In the genomic region with DNA sequence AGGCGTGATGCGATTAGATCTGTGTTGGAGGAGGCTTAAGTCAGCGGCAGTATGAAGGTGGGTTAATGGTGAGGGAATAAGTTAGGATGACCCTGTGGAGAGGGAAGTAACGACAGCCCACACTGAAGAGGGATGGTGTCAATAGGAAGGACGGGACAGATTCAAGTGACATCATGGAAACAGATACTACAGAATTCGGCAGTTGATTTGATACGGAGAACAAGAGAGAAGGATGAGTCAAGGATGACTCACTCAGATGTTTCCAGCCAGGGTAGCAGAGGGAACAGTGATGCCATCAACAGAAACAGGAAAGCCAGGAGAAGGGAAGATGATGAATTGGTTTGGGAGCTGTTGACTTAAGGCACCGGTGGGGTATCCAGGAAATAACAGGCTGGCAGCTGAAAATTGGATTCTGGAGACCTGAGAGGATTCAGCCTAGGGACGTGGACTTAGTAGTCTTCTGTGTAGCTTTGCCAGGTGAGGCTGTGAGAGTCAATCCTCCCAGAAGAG, we compare ENCODE assay signal across 9 cellular contexts. TPM values are rescaled to one million over a fixed set of nuclear protein-coding genes. Genes with fewer than 3 reads are reported as not detected.
DNase-seq lines count a peak whose midpoint lies in the region; ATAC-seq and TF ChIP-seq lines count a peak whose summit lies in the region.
"Had no signal": no experiment of that assay in that cellular context is flagged by ENCODE, and none has a peak within 500 bp of the region (broad histone marks: within the 10 kb centered on the region; RNA-seq: fewer than 3 reads in every experiment).

No MANE protein-coding gene starts in this region.

- H3K4me1 Mint-ChIP-seq in activated T-helper 1 cell treated with anti-CD3 and anti-CD28 coated beads, Interleukin-12 subunit alpha, Interleukin-12 subunit beta, Interleukin-2, Interleukin-4 antibody, amounts not matched to agents 30 ng/mL and 10 ng/mL and 1 ng/mL, durations not matched to agents 14 hours and 24 hours and 36 hours (ENCODE audit: low read depth), result peaks cover 74% of the 10 kb centered on the region
- no peaks in the 10 kb centered on the region for H3K4me1 Mint-ChIP-seq in mesothelial cell of epicardium

- DNase-seq in Caki2 (ENCODE audit: low read depth), result peak; percentile 86
- peak; percentile 96 for DNase-seq in LHCN-M2 (ENCODE audit: low read depth)
- no peak for DNase-seq in activated T-helper 1 cell treated with anti-CD3 and anti-CD28 coated beads, Interleukin-12 subunit alpha, Interleukin-12 subunit beta, Interleukin-2, Interleukin-4 antibody, amounts not matched to agents 30 ng/mL and 10 ng/mL and 1 ng/mL, durations not matched to agents 14 hours and 24 hours and 36 hours (ENCODE audit: low spot score)
- DNase-seq in islet precursor cell, result peak; percentile 79
- no peak for DNase-seq in mesothelial cell of epicardium (ENCODE audit: low spot score in 2 of 2, unreplicated experiment in 2 of 2)
- DNase-seq in mucosa of descending colon, result no peak
- DNase-seq in 8988T, result no peak
- DNase-seq: heart left ventricle had no signal

- no peaks in the 10 kb centered on the region for H3K27me3 Mint-ChIP-seq in activated T-helper 1 cell treated with anti-CD3 and anti-CD28 coated beads, Interleukin-12 subunit alpha, Interleukin-12 subunit beta, Interleukin-2, Interleukin-4 antibody, amounts not matched to agents 30 ng/mL and 10 ng/mL and 1 ng/mL, durations not matched to agents 14 hours and 24 hours and 36 hours (ENCODE audit: insufficient read depth)
- H3K27me3 Mint-ChIP-seq in mesothelial cell of epicardium (ENCODE audit: low read depth), result peaks cover 19% of the 10 kb centered on the region

- H3K27ac Mint-ChIP-seq in activated T-helper 1 cell treated with anti-CD3 and anti-CD28 coated beads, Interleukin-12 subunit alpha, Interleukin-12 subunit beta, Interleukin-2, Interleukin-4 antibody, amounts not matched to agents 30 ng/mL and 10 ng/mL and 1 ng/mL, durations not matched to agents 14 hours and 24 hours and 36 hours, result peak overlapping the region; percentile 96
- H3K27ac Mint-ChIP-seq in mesothelial cell of epicardium, result no peak overlapping the region

- no peaks in the 10 kb centered on the region for H3K4me1 ChIP-seq in mucosa of descending colon (ENCODE audit: low read depth)

- H3K4me3 ChIP-seq in mucosa of descending colon, result no peak overlapping the region
- H3K4me3 ChIP-seq: heart left ventricle had no signal

- no peak for ATAC-seq in GM18511 (IDR thresholded peaks at IDR 0.05; ENCODE audit: unreplicated experiment)
- no peak for ATAC-seq in mucosa of descending colon

- H3K9me3 Mint-ChIP-seq in activated T-helper 1 cell treated with anti-CD3 and anti-CD28 coated beads, Interleukin-12 subunit alpha, Interleukin-12 subunit beta, Interleukin-2, Interleukin-4 antibody, amounts not matched to agents 30 ng/mL and 10 ng/mL and 1 ng/mL, durations not matched to agents 14 hours and 24 hours and 36 hours, result peaks cover 21% of the 10 kb centered on the region
- no peaks in the 10 kb centered on the region for H3K9me3 Mint-ChIP-seq in mesothelial cell of epicardium

- intact Hi-C loops in activated T-helper 1 cell treated with anti-CD3 and anti-CD28 coated beads, Interleukin-12 subunit alpha, Interleukin-12 subunit beta, Interleukin-2, Interleukin-4 antibody, amounts not matched to agents 30 ng/mL and 10 ng/mL and 1 ng/mL, durations not matched to agents 14 hours and 24 hours and 36 hours (cut with micrococcal nuclease), result loop anchor here (2.0 kb wide), 1 partner anchor 97 kb away; no protein-coding TSS in a partner anchor
- intact Hi-C loops in mucosa of descending colon (cut with DNase I, micrococcal nuclease), result no loop called here

- peaks cover 33% of the 10 kb centered on the region for H3K36me3 Mint-ChIP-seq in activated T-helper 1 cell treated with anti-CD3 and anti-CD28 coated beads, Interleukin-12 subunit alpha, Interleukin-12 subunit beta, Interleukin-2, Interleukin-4 antibody, amounts not matched to agents 30 ng/mL and 10 ng/mL and 1 ng/mL, durations not matched to agents 14 hours and 24 hours and 36 hours (ENCODE audit: low read depth)
- no peaks in the 10 kb centered on the region for H3K36me3 Mint-ChIP-seq in mesothelial cell of epicardium

- no peaks in the 10 kb centered on the region for H3K9me3 ChIP-seq in mucosa of descending colon
- H3K9me3 ChIP-seq: heart left ventricle had no signal

- TF ChIP-seq CTCF in mesothelial cell of epicardium (IDR thresholded peaks at IDR 0.05; ENCODE audit: unreplicated experiment) (no peak), mucosa of descending colon (IDR thresholded peaks at IDR 0.05) (no peak)

- in situ Hi-C loops in Caki2 (cut with HindIII; ENCODE audit: low pct_unique_long_range_greater_than_20kb, low sequenced_read_pairs), result no loop called here

- no peaks in the 10 kb centered on the region for H3K36me3 ChIP-seq in mucosa of descending colon (ENCODE audit: low read depth)
- H3K36me3 ChIP-seq: heart left ventricle had no signal

- peak overlapping the region; percentile 31 for H3K4me3 Mint-ChIP-seq in activated T-helper 1 cell treated with anti-CD3 and anti-CD28 coated beads, Interleukin-12 subunit alpha, Interleukin-12 subunit beta, Interleukin-2, Interleukin-4 antibody, amounts not matched to agents 30 ng/mL and 10 ng/mL and 1 ng/mL, durations not matched to agents 14 hours and 24 hours and 36 hours
- H3K4me3 Mint-ChIP-seq in mesothelial cell of epicardium, result no peak overlapping the region

RNA-seq across cellular contexts. Expression of a gene that starts 38.0 kb away (rescaled TPM):
- 0.41 TPM in 1 of 2 replicates, not detected in the other for total RNA-seq in Caki2 (2014; rRNA removed; shearing (Covaris generic); ENCODE audit: low replicate concordance)
- total RNA-seq in LHCN-M2 (2014; rRNA removed) (2.1 and 2.4 TPM in 2 replicates), mesothelial cell of epicardium (0.58 to 0.90 TPM (median 0.64 TPM) in 3 replicates), mucosa of descending colon (1 to 10 TPM in 1 of 3 donors, under 1 TPM in 2; 0.31 to 3.6 (median 0.43) TPM)
- 0.43 TPM for polyA plus RNA-seq in LHCN-M2 (2012)
- total RNA-seq in activated T-helper 1 cell treated with anti-CD3 and anti-CD28 coated beads, Interleukin-12 subunit alpha, Interleukin-12 subunit beta, Interleukin-2, Interleukin-4 antibody, amounts not matched to agents 30 ng/mL and 10 ng/mL and 1 ng/mL, durations not matched to agents 14 hours and 24 hours and 36 hours, result 25.7 and 26.4 TPM in 2 replicates

RNA-seq across cellular contexts. Expression of a gene that starts 47.8 kb away (rescaled TPM):
- 165 and 200 TPM in 2 replicates for total RNA-seq in Caki2 (2014; rRNA removed; shearing (Covaris generic); ENCODE audit: low replicate concordance)
- total RNA-seq in LHCN-M2 (2014; rRNA removed), result 229 and 243 TPM in 2 replicates
- 124 TPM for polyA plus RNA-seq in LHCN-M2 (2012)
- total RNA-seq in activated T-helper 1 cell treated with anti-CD3 and anti-CD28 coated beads, Interleukin-12 subunit alpha, Interleukin-12 subunit beta, Interleukin-2, Interleukin-4 antibody, amounts not matched to agents 30 ng/mL and 10 ng/mL and 1 ng/mL, durations not matched to agents 14 hours and 24 hours and 36 hours, result 177 and 183 TPM in 2 replicates
- total RNA-seq in mesothelial cell of epicardium, result 135 to 146 TPM (median 139 TPM) in 3 replicates
- 100 to 1,000 TPM in 1 of 3 donors, 10 to 100 TPM in 2; 44.7 to 128 (median 53.8) TPM for total RNA-seq in mucosa of descending colon

Comparison
In these comparisons a context has a peak if more than half of its experiments do, and no peak if none do; other contexts are left out.
1. DNase-seq: peak in Caki2 (single experiment), LHCN-M2 (single experiment) and islet precursor cell (single experiment); none in activated T-helper 1 cell treated with anti-CD3 and anti-CD28 coated beads, Interleukin-12 subunit alpha, Interleukin-12 subunit beta, Interleukin-2, Interleukin-4 antibody, amounts not matched to agents 30 ng/mL and 10 ng/mL and 1 ng/mL, durations not matched to agents 14 hours and 24 hours and 36 hours (single experiment), mesothelial cell of epicardium (0 of 2), mucosa of descending colon (0 of 3) and 8988T (single experiment).